In genomic region chr9:76644647-76645250, GRCh38 we compare ENCODE assay signal across 1 cellular context.
TF ChIP-seq lines count a peak whose summit lies in the region.

No MANE protein-coding gene starts in this region.

TF ChIP-seq in HepG2, 621 proteins besides CTCF, POLR2A, EP300 and RAD21 (continued from another document):
- TF ChIP-seq PBX3 (CRISPR knock-in tag; IDR thresholded peaks at IDR 0.05; ENCODE audit: borderline replicate concordance) (no peak), ZNF382 (CRISPR knock-in tag; IDR thresholded peaks at IDR 0.05; ENCODE audit: borderline replicate concordance) (no peak), HDAC2 (CRISPR knock-in tag; IDR thresholded peaks at IDR 0.05) (no peak), GZF1 (CRISPR knock-in tag; IDR thresholded peaks at IDR 0.05) (peak; percentile 95), ZBTB20 (CRISPR knock-in tag; IDR thresholded peaks at IDR 0.05; ENCODE audit: borderline replicate concordance, low read depth) (no peak), KAT7 (CRISPR knock-in tag; IDR thresholded peaks at IDR 0.05; ENCODE audit: borderline replicate concordance) (no peak)
